In the genomic region with DNA sequence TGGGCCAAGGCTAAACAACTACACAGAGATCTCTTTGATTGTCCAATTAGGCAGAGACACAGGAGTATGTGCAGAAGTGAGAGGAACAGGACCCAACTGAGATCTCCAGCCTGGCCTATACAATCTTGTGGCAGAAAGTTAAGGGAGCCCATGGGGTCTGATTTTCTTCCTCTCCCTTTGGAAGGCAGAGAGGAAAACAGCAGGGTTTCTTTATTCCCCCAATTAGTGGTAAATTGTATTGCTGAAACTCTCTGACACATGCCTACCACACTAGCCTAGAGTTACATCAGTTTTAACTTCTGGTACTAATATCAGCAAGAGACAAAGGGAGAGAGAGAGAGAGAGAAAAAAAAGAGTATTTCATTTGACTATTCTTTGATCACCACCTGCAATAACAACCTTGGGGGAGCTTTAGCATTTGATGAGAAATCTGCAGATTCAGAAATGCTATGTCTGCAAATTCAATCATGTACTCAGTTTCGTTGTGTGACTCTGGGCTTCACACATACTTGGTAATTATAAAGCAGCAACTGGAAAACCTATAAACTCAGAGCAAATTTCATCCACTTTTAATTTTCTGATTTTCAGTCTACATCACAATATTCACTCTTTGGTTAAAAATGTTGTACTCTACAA, we compare ENCODE assay signal across 29 cellular contexts.
DNase-seq lines count a peak whose midpoint lies in the region; ATAC-seq, FAIRE-seq and TF ChIP-seq lines count a peak whose summit lies in the region.
"Had no signal": no experiment of that assay in that cellular context is flagged by ENCODE, and none has a peak within 500 bp of the region (broad histone marks: within the 10 kb centered on the region; RNA-seq: fewer than 3 reads in every experiment).

No MANE protein-coding gene starts in this region.

- 4% methylated on average over 1 of the region's 1 CpG for WGBS in A549 (ENCODE audit: missing lambda C conversion rate)

- H3K9me3 ChIP-seq in A549, result no peaks in the 10 kb centered on the region
- no peaks in the 10 kb centered on the region for H3K9me3 ChIP-seq in iPS-20b (ENCODE audit: insufficient read depth, low read depth, low read length)
- H3K9me3 ChIP-seq in Karpas-422 (ENCODE audit: low read length), result 0 out of 2 replicates have a peak, but pooled peaks cover 3% of the 10 kb centered on the region
- H3K9me3 ChIP-seq: Caco-2, Peyer's patch had no signal

- peaks cover 4% of the 10 kb centered on the region; the same call in 2 of the 3 replicates for H3K36me3 Mint-ChIP-seq in GM23338 (ENCODE audit: low read depth)
- H3K36me3 Mint-ChIP-seq in activated T-cell treated with anti-CD3 and anti-CD28 coated beads, Interleukin-2, amount 50 U/mL, for 72 hours (ENCODE audit: insufficient read depth in 2 of 2), result peaks cover 0 to 2% of the 10 kb centered on the region in 2 donors
- H3K36me3 Mint-ChIP-seq: CD8-positive, alpha-beta T cell had no signal

- ATAC-seq in A549 (no peak), GM23338 (peak; percentile 57), HG03521 (IDR thresholded peaks at IDR 0.05; ENCODE audit: unreplicated experiment) (no peak)
- ATAC-seq in activated T-cell treated with anti-CD3 and anti-CD28 coated beads, Interleukin-2, amount 50 U/mL, for 72 hours (replicated peaks in 1 of 2), result no peak
- ATAC-seq: CD8-positive, alpha-beta T cell; GM12878; HCT116 had no signal

- no peaks in the 10 kb centered on the region for H3K9me3 Mint-ChIP-seq in GM23338
- H3K9me3 Mint-ChIP-seq in activated T-cell treated with anti-CD3 and anti-CD28 coated beads, Interleukin-2, amount 50 U/mL, for 72 hours, result peaks cover 4 to 6% of the 10 kb centered on the region in 2 donors

- no peak overlapping the region for H3K27ac ChIP-seq in A549
- peak overlapping the region; percentile 12 for H3K27ac ChIP-seq in GM23338 (ENCODE audit: low read depth)
- H3K27ac ChIP-seq in iPS-20b (ENCODE audit: low read length), result peak overlapping the region; percentile 43
- no peak overlapping the region for H3K27ac ChIP-seq in Karpas-422 (ENCODE audit: low read length)
- H3K27ac ChIP-seq: C4-2B, HL-60, Peyer's patch, SK-N-MC had no signal

- H4K20me1 ChIP-seq in GM23338 (replicated peaks; ENCODE audit: insufficient read depth) (no peaks in the 10 kb centered on the region), Karpas-422 (ENCODE audit: insufficient read depth, low read depth, low read length) (no peaks in the 10 kb centered on the region)

- no peak for TF ChIP-seq RAD21 in A549 (conservative IDR thresholded peaks at IDR 0.05 in 1 of 2, IDR thresholded peaks at IDR 0.05 in 1 of 2)

- H3K79me2 ChIP-seq in GM23338 (replicated peaks; ENCODE audit: insufficient read depth) (no peaks in the 10 kb centered on the region), Karpas-422 (ENCODE audit: low read length) (no peaks in the 10 kb centered on the region)

- POLR2A ChIA-PET in A549 (lab: Yijun Ruan, JAX), result no interaction called here

- H3K4me1 Mint-ChIP-seq in GM23338, result peaks cover 50% of the 10 kb centered on the region
- H3K4me1 Mint-ChIP-seq in activated T-cell treated with anti-CD3 and anti-CD28 coated beads, Interleukin-2, amount 50 U/mL, for 72 hours (ENCODE audit: low read depth), result no peaks in the 10 kb centered on the region
- H3K4me1 Mint-ChIP-seq: B cell had no signal

- peak overlapping the region; percentile 85 for H3K27ac Mint-ChIP-seq in GM23338
- no peak overlapping the region for H3K27ac Mint-ChIP-seq in activated T-cell treated with anti-CD3 and anti-CD28 coated beads, Interleukin-2, amount 50 U/mL, for 72 hours
- H3K27ac Mint-ChIP-seq: B cell; CD8-positive, alpha-beta T cell had no signal

- CTCF ChIA-PET in A549 (lab: Yijun Ruan, JAX), result interaction anchor here (0.6 to 0.7 kb wide), 3 partner anchors 11 to 1584 kb away, joined by 3 read pairs; no protein-coding TSS in a partner anchor

- DNase-seq in A549 (ENCODE audit: low read depth in 1 of 2, low spot score in 1 of 2), result no peak
- peak; percentile 37 for DNase-seq in GM23338 (ENCODE audit: low spot score)
- peak; percentile 23 for DNase-seq in NCI-H69 (lab: John Stamatoyannopoulos, UW)
- DNase-seq in activated T-cell treated with anti-CD3 and anti-CD28 coated beads, Interleukin-2, amount 50 U/mL, for 72 hours, result no peak
- DNase-seq in Karpas-422, result no peak
- DNase-seq: Caco-2; CD8-positive, alpha-beta T cell; DMS79; EL; GDM1; GOT3; IMR-90; KG1; NCI-H1048; NCI-H1417; NCI-H187 treated with DMSO at 0.1 percent for 48 hours; NCI-H2227 treated with DMSO at 0.1 percent for 48 hours; NCI-H526 treated with DMSO at 0.1 percent for 48 hours; OCI-M1; Peyer's patch; SIG-M5 had no signal

- H3K4me2 ChIP-seq in A549 (no peak overlapping the region), GM23338 (peak overlapping the region; percentile 10; the same call in 1 of the 2 replicates), Karpas-422 (ENCODE audit: low read depth, low read length, poor library complexity, severe bottlenecking) (no peak overlapping the region)

- H2AFZ ChIP-seq in GM23338, result no peak overlapping the region
- no peak overlapping the region for H2AFZ ChIP-seq in Karpas-422 (ENCODE audit: low read length)

- H3K4me3 ChIP-seq in A549 (no peak overlapping the region), GM23338 (no peak overlapping the region), iPS-20b (ENCODE audit: low read length) (no peak overlapping the region), Karpas-422 (ENCODE audit: low read length) (no peak overlapping the region)
- H3K4me3 ChIP-seq: GM12878, Peyer's patch, SK-N-MC had no signal

- peak; percentile 18 for FAIRE-seq in A549 (lab: Jason Lieb, UNC)
- FAIRE-seq: GM12878 had no signal

- no peaks in the 10 kb centered on the region for H3F3A ChIP-seq in GM23338 (replicated peaks; ENCODE audit: low read depth)

- no peak for TF ChIP-seq POLR2A in A549 (IDR thresholded peaks at IDR 0.05; ENCODE audit: low read length)

- no peaks in the 10 kb centered on the region for H3K36me3 ChIP-seq in GM23338 (ENCODE audit: insufficient read depth)
- H3K36me3 ChIP-seq in iPS-20b (ENCODE audit: insufficient read depth, low read depth, low read length), result no peaks in the 10 kb centered on the region
- no peaks in the 10 kb centered on the region for H3K36me3 ChIP-seq in Karpas-422 (ENCODE audit: insufficient read depth, low read length)
- H3K36me3 ChIP-seq: Peyer's patch had no signal

- H3K4me1 ChIP-seq in A549 (no peaks in the 10 kb centered on the region), GM23338 (ENCODE audit: insufficient read depth) (peaks cover 41% of the 10 kb centered on the region), iPS-20b (ENCODE audit: insufficient read depth, low read length) (peaks cover 34% of the 10 kb centered on the region; the same call in 1 of the 2 replicates), Karpas-422 (ENCODE audit: low read length) (no peaks in the 10 kb centered on the region)
- H3K4me1 ChIP-seq: Caco-2, Peyer's patch had no signal

- no peaks in the 10 kb centered on the region for H3K27me3 Mint-ChIP-seq in GM23338 (ENCODE audit: insufficient read depth, low read depth, poor library complexity)
- H3K27me3 Mint-ChIP-seq in activated T-cell treated with anti-CD3 and anti-CD28 coated beads, Interleukin-2, amount 50 U/mL, for 72 hours (ENCODE audit: low read depth), result no peaks in the 10 kb centered on the region
- H3K27me3 Mint-ChIP-seq: B cell had no signal

- no peak for TF ChIP-seq CTCF in A549 (IDR thresholded peaks at IDR 0.05)
- TF ChIP-seq CTCF in GM23338 (conservative IDR thresholded peaks at IDR 0.05; ENCODE audit: low read depth in 2 of 2), result no peak

- no peaks in the 10 kb centered on the region for H3K9me2 ChIP-seq in GM23338 (ENCODE audit: insufficient read depth)
- H3K9me2 ChIP-seq in Karpas-422 (replicated peaks; ENCODE audit: insufficient read depth, low read length), result no peaks in the 10 kb centered on the region

- H3K9ac ChIP-seq in iPS-20b (ENCODE audit: low read depth, low read length) (no peak overlapping the region), Karpas-422 (ENCODE audit: low read length) (no peak overlapping the region)

- TF ChIP-seq EP300 in A549 (IDR thresholded peaks at IDR 0.05), result no peak

- H3K27me3 ChIP-seq in GM23338 (ENCODE audit: insufficient read depth) (no peaks in the 10 kb centered on the region), iPS-20b (ENCODE audit: insufficient read depth, low read length) (no peaks in the 10 kb centered on the region), Karpas-422 (ENCODE audit: low read length) (no peaks in the 10 kb centered on the region)
- H3K27me3 ChIP-seq: Peyer's patch had no signal

- H3K4me3 Mint-ChIP-seq in GM23338, result no peak overlapping the region
- H3K4me3 Mint-ChIP-seq in activated T-cell treated with anti-CD3 and anti-CD28 coated beads, Interleukin-2, amount 50 U/mL, for 72 hours, result no peak overlapping the region
- H3K4me3 Mint-ChIP-seq: B cell; CD8-positive, alpha-beta T cell had no signal

TF ChIP-seq in A549, 52 proteins besides CTCF, POLR2A, EP300 and RAD21:
- TF ChIP-seq MYC (IDR thresholded peaks at IDR 0.05; ENCODE audit: borderline replicate concordance, low read length), result no peak
- TF ChIP-seq, protein P1, sequence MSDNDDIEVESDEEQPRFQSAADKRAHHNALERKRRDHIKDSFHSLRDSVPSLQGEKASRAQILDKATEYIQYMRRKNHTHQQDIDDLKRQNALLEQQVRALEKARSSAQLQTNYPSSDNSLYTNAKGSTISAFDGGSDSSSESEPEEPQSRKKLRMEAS (IDR thresholded peaks at IDR 0.05), result no peak
- peak; percentile 54 for TF ChIP-seq MAFK (IDR thresholded peaks at IDR 0.05; ENCODE audit: partially characterized antibody)

TF ChIP-seq in GM23338, 12 proteins besides CTCF, POLR2A, EP300 and RAD21 (continues in another document):
- no peak for TF ChIP-seq ZNF114 (CRISPR knock-in tag; IDR thresholded peaks at IDR 0.05)

Comparison
In these comparisons a context has a peak if more than half of its experiments do, and no peak if none do; other contexts are left out.
1. DNase-seq: peak in GM23338 (single experiment) and NCI-H69 (single experiment); none in A549 (0 of 2), activated T-cell treated with anti-CD3 and anti-CD28 coated beads, Interleukin-2, amount 50 U/mL, for 72 hours (0 of 2) and Karpas-422 (single experiment).
2. H3K27ac ChIP-seq: peak in GM23338 (single experiment) and iPS-20b (single experiment); none in A549 (0 of 2) and Karpas-422 (single experiment).